In the genomic region with DNA sequence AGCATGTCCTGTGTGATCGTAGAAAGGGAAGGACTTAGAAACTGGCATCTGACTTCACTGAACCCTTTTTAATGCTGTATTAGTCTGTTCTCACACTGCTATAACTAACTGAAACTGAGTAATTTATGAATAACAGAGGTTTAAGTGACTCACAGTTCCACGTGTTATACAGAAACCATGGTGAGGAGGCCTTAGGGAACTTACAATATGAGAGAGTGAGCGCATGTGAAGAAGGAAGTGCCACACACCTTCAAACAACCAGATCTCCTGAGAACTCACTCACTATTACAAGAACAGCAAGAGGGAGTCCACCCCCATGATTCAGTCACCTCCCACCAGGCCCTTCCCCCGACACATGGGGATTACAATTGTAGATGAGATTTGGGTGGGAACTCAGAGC, we compare ENCODE assay signal across 10 cellular contexts.
DNase-seq lines count a peak whose midpoint lies in the region; ATAC-seq lines count a peak whose summit lies in the region.
"Had no signal": no experiment of that assay in that cellular context is flagged by ENCODE, and none has a peak within 500 bp of the region (broad histone marks: within the 10 kb centered on the region; RNA-seq: fewer than 3 reads in every experiment).

No MANE protein-coding gene starts in this region.

- DNase-seq in Daoy (ENCODE audit: low read depth) (peak; percentile 34), NCI-H345 (lab: John Stamatoyannopoulos, UW) (no peak), mucosa of gallbladder (ENCODE audit: low spot score) (no peak), medulla oblongata (ENCODE audit: extremely low spot score) (no peak), amygdala (lab: John Stamatoyannopoulos, UW) (no peak)
- DNase-seq: activated naive CD8-positive, alpha-beta T cell treated with anti-CD3 and anti-CD28 coated beads, Interleukin-2, amount 10 ng/mL, durations not matched to agents 7 days and 5 days had no signal

- H3K4me1 Mint-ChIP-seq in activated T-helper 17 cell treated with anti-CD3 and anti-CD28 coated beads, Interleukin-2, amount 50 U/mL, for 72 hours: no peaks in the 10 kb centered on the region
- H3K4me1 Mint-ChIP-seq: activated naive CD8-positive, alpha-beta T cell treated with anti-CD3 and anti-CD28 coated beads, Interleukin-2, amount 10 ng/mL, durations not matched to agents 7 days and 5 days; CD14-positive monocyte had no signal

- H3K9me3 Mint-ChIP-seq in activated T-helper 17 cell treated with anti-CD3 and anti-CD28 coated beads, Interleukin-2, amount 50 U/mL, for 72 hours: peaks cover 4% of the 10 kb centered on the region
- H3K9me3 Mint-ChIP-seq: activated naive CD8-positive, alpha-beta T cell treated with anti-CD3 and anti-CD28 coated beads, Interleukin-2, amount 10 ng/mL, durations not matched to agents 7 days and 5 days had no signal

- peak; percentile 78 for ATAC-seq in GM19467 (IDR thresholded peaks at IDR 0.05; ENCODE audit: unreplicated experiment)
- peak; percentile 97 for ATAC-seq in HG03108 (IDR thresholded peaks at IDR 0.05; ENCODE audit: unreplicated experiment)
- ATAC-seq in activated T-helper 17 cell treated with anti-CD3 and anti-CD28 coated beads, Interleukin-2, amount 50 U/mL, for 72 hours (replicated peaks): peak; percentile 54

- H3K4me3 Mint-ChIP-seq in activated T-helper 17 cell treated with anti-CD3 and anti-CD28 coated beads, Interleukin-2, amount 50 U/mL, for 72 hours: no peak overlapping the region
- H3K4me3 Mint-ChIP-seq: activated naive CD8-positive, alpha-beta T cell treated with anti-CD3 and anti-CD28 coated beads, Interleukin-2, amount 10 ng/mL, durations not matched to agents 7 days and 5 days; CD14-positive monocyte had no signal

- no peaks in the 10 kb centered on the region for H3K27me3 Mint-ChIP-seq in activated T-helper 17 cell treated with anti-CD3 and anti-CD28 coated beads, Interleukin-2, amount 50 U/mL, for 72 hours
- H3K27me3 Mint-ChIP-seq: activated naive CD8-positive, alpha-beta T cell treated with anti-CD3 and anti-CD28 coated beads, Interleukin-2, amount 10 ng/mL, durations not matched to agents 7 days and 5 days had no signal

- no peaks in the 10 kb centered on the region for H3K36me3 Mint-ChIP-seq in activated T-helper 17 cell treated with anti-CD3 and anti-CD28 coated beads, Interleukin-2, amount 50 U/mL, for 72 hours (ENCODE audit: low read depth)
- H3K36me3 Mint-ChIP-seq: activated naive CD8-positive, alpha-beta T cell treated with anti-CD3 and anti-CD28 coated beads, Interleukin-2, amount 10 ng/mL, durations not matched to agents 7 days and 5 days; CD14-positive monocyte had no signal

- no peak overlapping the region for H3K27ac Mint-ChIP-seq in activated T-helper 17 cell treated with anti-CD3 and anti-CD28 coated beads, Interleukin-2, amount 50 U/mL, for 72 hours
- H3K27ac Mint-ChIP-seq: activated naive CD8-positive, alpha-beta T cell treated with anti-CD3 and anti-CD28 coated beads, Interleukin-2, amount 10 ng/mL, durations not matched to agents 7 days and 5 days; CD14-positive monocyte had no signal
